9 cellular contexts compared by ENCODE assay signal in the genomic region with DNA sequence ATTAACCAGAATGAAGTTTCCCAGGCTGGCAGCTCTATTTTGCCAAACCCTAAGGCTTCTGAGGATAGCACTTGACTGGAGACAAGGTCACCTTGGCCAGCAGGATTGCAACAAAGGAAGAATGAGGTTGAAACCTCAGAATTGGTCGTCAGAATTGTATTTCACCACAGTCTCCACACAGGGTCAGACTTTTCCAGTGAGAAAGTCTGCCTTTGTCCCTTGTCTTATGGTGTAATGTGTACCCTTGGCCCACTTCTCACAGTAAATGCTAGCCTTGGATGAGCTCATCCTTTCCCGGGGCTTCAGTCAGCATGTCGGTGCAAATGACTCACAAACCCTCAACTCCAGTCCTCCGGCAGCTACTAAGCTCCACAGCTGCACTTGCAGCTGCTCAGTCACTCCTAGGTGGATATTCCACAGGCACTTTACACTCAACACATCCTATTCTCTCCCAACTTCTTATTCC. TPM values are rescaled to one million over a fixed set of nuclear protein-coding genes. Genes with fewer than 3 reads are reported as not detected.
DNase-seq lines count a peak whose midpoint lies in the region; ATAC-seq and TF ChIP-seq lines count a peak whose summit lies in the region.
"Had no signal": no experiment of that assay in that cellular context is flagged by ENCODE, and none has a peak within 500 bp of the region (broad histone marks: within the 10 kb centered on the region; RNA-seq: fewer than 3 reads in every experiment).

No MANE protein-coding gene starts in this region.

- 14% methylated on average over 4 of the region's 4 CpGs for WGBS in right cardiac atrium

- TF ChIP-seq CTCF in gastrocnemius medialis (IDR thresholded peaks at IDR 0.05 in 4 of 5, conservative IDR thresholded peaks at IDR 0.05 in 1 of 5), result no peak

- H3K36me3 ChIP-seq in MG63, result peaks cover 26% of the 10 kb centered on the region
- H3K36me3 ChIP-seq in gastrocnemius medialis, result peaks cover 0 to 18% of the 10 kb centered on the region in 2 donors

- H3K27me3 ChIP-seq in MG63, result no peaks in the 10 kb centered on the region
- no peaks in the 10 kb centered on the region for H3K27me3 ChIP-seq in right cardiac atrium (ENCODE audit: control insufficient read depth, insufficient read depth)
- H3K27me3 ChIP-seq in gastrocnemius medialis, result no peaks in the 10 kb centered on the region
- H3K27me3 ChIP-seq: Peyer's patch had no signal

- in situ Hi-C loops in gastrocnemius medialis (cut with MboI; ENCODE audit: low sequenced_read_pairs in 4 of 4), result loop anchor here in 1 of 4 donors (25.0 kb wide), 1 partner anchor 277 kb away; no protein-coding TSS in a partner anchor

- DNase-seq in ELF-1 (ENCODE audit: low read depth, low spot score) (peak; percentile 78), MG63 (peak; percentile 92), amniotic epithelial cell (ENCODE audit: low read depth) (peak; percentile 99), right cardiac atrium (peak; percentile 68 to 78 (median 71)), gastrocnemius medialis (peak; percentile 51 to 66), cerebellar nuclear complex (lab: John Stamatoyannopoulos, UW) (no peak)
- no peak for DNase-seq in activated naive CD4-positive, alpha-beta T cell (lab: John Stamatoyannopoulos, UW)

- ATAC-seq in right cardiac atrium (peak; percentile 94 to 97), gastrocnemius medialis (peak; percentile 96 to 98), GM18873 (IDR thresholded peaks at IDR 0.05; ENCODE audit: low FRiP score, unreplicated experiment) (no peak)

- intact Hi-C loops in right cardiac atrium (cut with DNase I) (loop anchor here in 1 of 4 donors (10.0 kb wide), 1 partner anchor 600 kb away; no protein-coding TSS in a partner anchor), gastrocnemius medialis (cut with DNase I; ENCODE audit: low total_unique reads) (no loop called here)

- H3K27ac ChIP-seq in right cardiac atrium (ENCODE audit: low read length), result peak overlapping the region; percentile 87
- peak overlapping the region; percentile 45 to 65 (median 56) for H3K27ac ChIP-seq in gastrocnemius medialis

- no peaks in the 10 kb centered on the region for H3K9me3 ChIP-seq in MG63
- no peaks in the 10 kb centered on the region for H3K9me3 ChIP-seq in right cardiac atrium (ENCODE audit: control insufficient read depth, low read length)
- H3K9me3 ChIP-seq in gastrocnemius medialis, result no peaks in the 10 kb centered on the region
- H3K9me3 ChIP-seq: Peyer's patch had no signal

- no peak overlapping the region for H3K4me3 ChIP-seq in MG63
- no peak overlapping the region for H3K4me3 ChIP-seq in right cardiac atrium (ENCODE audit: low read length)
- no peak overlapping the region for H3K4me3 ChIP-seq in gastrocnemius medialis
- H3K4me3 ChIP-seq: Peyer's patch had no signal

- H3K4me1 ChIP-seq in right cardiac atrium (ENCODE audit: control insufficient read depth, insufficient read depth, low read length), result peaks cover 9% of the 10 kb centered on the region
- H3K4me1 ChIP-seq in gastrocnemius medialis, result peaks cover 0 to 7% of the 10 kb centered on the region in 2 donors

- TF ChIP-seq POLR2A in gastrocnemius medialis (IDR thresholded peaks at IDR 0.05), result peak in 1 of 2 donors; percentile 34

RNA-seq across cellular contexts. Expression of a gene that starts 19.7 kb away (rescaled TPM):
- total RNA-seq in MG63 (2014; rRNA removed; shearing (Covaris generic); ENCODE audit: low replicate concordance), result 191 and 261 TPM in 2 replicates
- total RNA-seq in right cardiac atrium (100 to 1,000 TPM; 139 to 171 (median 144) TPM), gastrocnemius medialis (10 to 100 TPM; 50.9 to 91.5 (median 65.3) TPM)
- polyA plus RNA-seq in right cardiac atrium, result 82.4 TPM

Comparison
In these comparisons a context has a peak if more than half of its experiments do, and no peak if none do; other contexts are left out.
1. DNase-seq: peak in ELF-1 (single experiment), MG63 (single experiment), amniotic epithelial cell (single experiment), right cardiac atrium (3 of 3) and gastrocnemius medialis (2 of 2); none in cerebellar nuclear complex (0 of 2) and activated naive CD4-positive, alpha-beta T cell (0 of 4).